18 cellular contexts compared by ENCODE assay signal in the genomic region with DNA sequence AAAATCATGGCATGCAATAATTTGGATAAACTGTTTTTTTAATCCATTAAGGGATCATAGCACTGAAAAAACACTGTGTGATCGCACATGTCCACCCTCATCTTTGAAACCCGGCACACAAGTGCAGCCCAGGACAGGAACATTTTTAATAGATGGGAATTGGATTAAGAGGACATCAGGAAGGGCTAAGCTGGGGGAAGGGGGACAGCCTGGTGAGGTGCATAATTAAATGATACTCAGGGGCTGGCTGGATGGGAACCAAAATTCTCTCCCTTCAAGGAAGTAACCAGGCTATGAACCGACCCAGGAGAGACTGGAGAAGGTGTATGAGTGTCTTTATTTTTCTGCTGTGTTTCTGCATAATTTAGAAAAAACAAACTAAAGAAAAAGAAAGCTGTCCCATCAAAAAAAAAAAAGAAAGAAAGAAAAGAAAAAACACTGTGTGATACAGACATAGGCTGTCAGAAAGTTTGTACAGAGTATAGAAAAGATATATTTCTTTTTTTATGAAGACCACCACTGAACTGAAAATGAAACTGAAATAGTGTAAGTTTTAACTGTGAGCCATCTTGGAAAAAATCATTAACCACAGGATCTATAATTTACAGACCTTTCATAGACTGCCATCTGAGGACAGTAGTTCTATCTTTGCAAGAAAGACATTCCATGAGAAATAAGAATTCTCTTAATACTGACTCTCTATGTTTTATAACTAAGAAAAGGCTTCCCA.
DNase-seq lines count a peak whose midpoint lies in the region; ATAC-seq and TF ChIP-seq lines count a peak whose summit lies in the region.
"Had no signal": no experiment of that assay in that cellular context is flagged by ENCODE, and none has a peak within 500 bp of the region (broad histone marks: within the 10 kb centered on the region; RNA-seq: fewer than 3 reads in every experiment).

No MANE protein-coding gene starts in this region.

- no peak for TF ChIP-seq CTCF in OCI-LY3 (IDR thresholded peaks at IDR 0.05; ENCODE audit: low read depth, low read length)
- TF ChIP-seq CTCF in ovary (IDR thresholded peaks at IDR 0.05) = no peak
- no peak for TF ChIP-seq CTCF in PC-9 (conservative IDR thresholded peaks at IDR 0.05)

- intact Hi-C loops in ovary (cut with DNase I) = no loop called here
- intact Hi-C loops in PC-9 (cut with micrococcal nuclease; ENCODE audit: unreplicated experiment) = no loop called here

- CTCF ChIA-PET in PC-9 (lab: Charles Lee) = no interaction called here

- no peaks in the 10 kb centered on the region for H3K27me3 ChIP-seq in OCI-LY3 (ENCODE audit: low read depth, low read length)
- H3K27me3 ChIP-seq in skeletal muscle tissue (ENCODE audit: control insufficient read depth in 3 of 3, insufficient read depth in 3 of 3, low read length in 3 of 3) = no peaks in the 10 kb centered on the region
- H3K27me3 ChIP-seq in ovary = no peaks in the 10 kb centered on the region
- no peaks in the 10 kb centered on the region for H3K27me3 ChIP-seq in PC-9 (ENCODE audit: insufficient read depth, low read depth)
- H3K27me3 ChIP-seq: MG63, SJCRH30 had no signal

- H3K4me3 ChIP-seq in OCI-LY3 (ENCODE audit: low read length) (no peak overlapping the region), skeletal muscle tissue (ENCODE audit: low read length in 3 of 3) (peak overlapping the region in 1 of 3 donors; percentile 21), ovary (no peak overlapping the region), PC-9 (no peak overlapping the region)
- H3K4me3 ChIP-seq: MG63, SJCRH30 had no signal

- ATAC-seq in activated naive CD8-positive, alpha-beta T cell treated with anti-CD3 and anti-CD28 coated beads, Interleukin-2, amount 10 ng/mL, durations not matched to agents 7 days and 5 days (ENCODE audit: low read depth) = no peak
- ATAC-seq in left lobe of liver = peak; percentile 84
- ATAC-seq in GM19351 (IDR thresholded peaks at IDR 0.05; ENCODE audit: unreplicated experiment) = no peak

- H3K27me3 Mint-ChIP-seq in activated naive CD8-positive, alpha-beta T cell treated with anti-CD3 and anti-CD28 coated beads, Interleukin-2, amount 10 ng/mL, durations not matched to agents 7 days and 5 days = no peaks in the 10 kb centered on the region
- H3K27me3 Mint-ChIP-seq in activated naive CD8-positive, alpha-beta T cell treated with anti-CD3 and anti-CD28 coated beads for 36 hours = peaks cover 7% of the 10 kb centered on the region

- peak overlapping the region; percentile 14 for H3K4me3 Mint-ChIP-seq in activated naive CD8-positive, alpha-beta T cell treated with anti-CD3 and anti-CD28 coated beads, Interleukin-2, amount 10 ng/mL, durations not matched to agents 7 days and 5 days
- no peak overlapping the region for H3K4me3 Mint-ChIP-seq in activated naive CD8-positive, alpha-beta T cell treated with anti-CD3 and anti-CD28 coated beads for 36 hours
- H3K4me3 Mint-ChIP-seq: HFFc6 had no signal

- H3K27ac ChIP-seq in OCI-LY3 (ENCODE audit: low read length) (no peak overlapping the region), skeletal muscle tissue (ENCODE audit: low read depth, low read length) (peak overlapping the region; percentile 5), ovary (no peak overlapping the region), PC-9 (no peak overlapping the region)
- H3K27ac ChIP-seq: C4-2B, SJCRH30 had no signal

- H3K4me1 ChIP-seq in OCI-LY3 (ENCODE audit: low read length) (peaks cover 14% of the 10 kb centered on the region), skeletal muscle tissue (ENCODE audit: control insufficient read depth in 3 of 3, insufficient read depth in 3 of 3, low read length in 3 of 3) (peaks cover 0 to 3% (median 0%) of the 10 kb centered on the region in 3 donors), ovary (ENCODE audit: insufficient read depth) (no peaks in the 10 kb centered on the region), PC-9 (replicated peaks; ENCODE audit: insufficient read depth) (no peaks in the 10 kb centered on the region)
- H3K4me1 ChIP-seq: SJCRH30 had no signal

- H3K27ac Mint-ChIP-seq in activated naive CD8-positive, alpha-beta T cell treated with anti-CD3 and anti-CD28 coated beads, Interleukin-2, amount 10 ng/mL, durations not matched to agents 7 days and 5 days = no peak overlapping the region
- H3K27ac Mint-ChIP-seq in activated naive CD8-positive, alpha-beta T cell treated with anti-CD3 and anti-CD28 coated beads for 36 hours = no peak overlapping the region
- H3K27ac Mint-ChIP-seq: HFFc6 had no signal

- no TSS peak for BruUV-seq in PC-9 (replicated peaks; lab: Mats Ljungman, UMichigan)

- no peaks in the 10 kb centered on the region for H3K79me2 ChIP-seq in OCI-LY3 (ENCODE audit: low read length)
- no peaks in the 10 kb centered on the region for H3K79me2 ChIP-seq in PC-9 (ENCODE audit: low read depth)

- no peaks in the 10 kb centered on the region for H3K9me2 ChIP-seq in PC-9 (ENCODE audit: insufficient read depth)

- no peaks in the 10 kb centered on the region for H3K9me3 ChIP-seq in OCI-LY3 (ENCODE audit: insufficient read depth, low read length)
- no peaks in the 10 kb centered on the region for H3K9me3 ChIP-seq in skeletal muscle tissue (ENCODE audit: control insufficient read depth in 3 of 3, low read length in 3 of 3)
- no peaks in the 10 kb centered on the region for H3K9me3 ChIP-seq in ovary
- H3K9me3 ChIP-seq in PC-9 (ENCODE audit: insufficient read depth, low read depth) = no peaks in the 10 kb centered on the region
- H3K9me3 ChIP-seq: SJCRH30 had no signal

- no peak for DNase-seq in activated naive CD8-positive, alpha-beta T cell treated with anti-CD3 and anti-CD28 coated beads, Interleukin-2, amount 10 ng/mL, durations not matched to agents 7 days and 5 days
- DNase-seq in activated naive CD8-positive, alpha-beta T cell treated with anti-CD3 and anti-CD28 coated beads for 36 hours = no peak
- DNase-seq in left lobe of liver (ENCODE audit: low spot score) (no peak), ovary (no peak), PC-9 (no peak)
- DNase-seq: DMS 273 treated with DMSO at 0.1 percent for 48 hours; HFFc6; MG63; NCI-H1092 treated with DMSO at 0.1 percent for 48 hours; NCI-H1694 treated with DMSO at 0.1 percent for 48 hours; NCI-H345; NCI-H526; NK-92 treated with Interleukin-12 subunit alpha and Interleukin-12 subunit beta, amount 100 ng/mL, for 24 hours; SJCRH30 had no signal

- H3K36me3 ChIP-seq in OCI-LY3 (replicated peaks; ENCODE audit: low read depth, low read length) (no peaks in the 10 kb centered on the region), skeletal muscle tissue (ENCODE audit: control insufficient read depth in 3 of 3, insufficient read depth in 3 of 3, low read length in 3 of 3) (no peaks in the 10 kb centered on the region), ovary (no peaks in the 10 kb centered on the region), PC-9 (ENCODE audit: low read depth) (no peaks in the 10 kb centered on the region)
- H3K36me3 ChIP-seq: MG63, SJCRH30 had no signal

- TF ChIP-seq POLR2A in ovary (IDR thresholded peaks at IDR 0.05) = no peak

- peaks cover 2% of the 10 kb centered on the region for H3K36me3 Mint-ChIP-seq in activated naive CD8-positive, alpha-beta T cell treated with anti-CD3 and anti-CD28 coated beads, Interleukin-2, amount 10 ng/mL, durations not matched to agents 7 days and 5 days
- peaks cover 7% of the 10 kb centered on the region for H3K36me3 Mint-ChIP-seq in activated naive CD8-positive, alpha-beta T cell treated with anti-CD3 and anti-CD28 coated beads for 36 hours

- POLR2A ChIA-PET in activated naive CD8-positive, alpha-beta T cell treated with anti-CD3 and anti-CD28 coated beads, Interleukin-2, amount 10 ng/mL, durations not matched to agents 7 days and 5 days (lab: Charles Lee) = no interaction called here
- POLR2A ChIA-PET in PC-9 (lab: Charles Lee; ENCODE audit: unreplicated experiment) = no interaction called here

- H3F3A ChIP-seq in PC-9 (ENCODE audit: insufficient read depth, low read depth) = no peaks in the 10 kb centered on the region

- H3K4me1 Mint-ChIP-seq in activated naive CD8-positive, alpha-beta T cell treated with anti-CD3 and anti-CD28 coated beads, Interleukin-2, amount 10 ng/mL, durations not matched to agents 7 days and 5 days = peaks cover 14% of the 10 kb centered on the region
- H3K4me1 Mint-ChIP-seq in activated naive CD8-positive, alpha-beta T cell treated with anti-CD3 and anti-CD28 coated beads for 36 hours = peaks cover 20% of the 10 kb centered on the region

- H4K20me1 ChIP-seq in OCI-LY3 (ENCODE audit: insufficient read depth, low read length) = no peaks in the 10 kb centered on the region
- H4K20me1 ChIP-seq in PC-9 (ENCODE audit: insufficient read depth) = no peaks in the 10 kb centered on the region

- no peak for TF ChIP-seq EP300 in ovary (IDR thresholded peaks at IDR 0.05)

- H2AFZ ChIP-seq in OCI-LY3 (ENCODE audit: low read depth, low read length) (no peak overlapping the region), PC-9 (no peak overlapping the region)

- H3K4me2 ChIP-seq in OCI-LY3 (ENCODE audit: low read length) (0 out of 2 replicates have a peak overlapping the region, but pooled peaks have one; percentile 18), PC-9 (no peak overlapping the region)

- peaks cover 10% of the 10 kb centered on the region for H3K9me3 Mint-ChIP-seq in activated naive CD8-positive, alpha-beta T cell treated with anti-CD3 and anti-CD28 coated beads, Interleukin-2, amount 10 ng/mL, durations not matched to agents 7 days and 5 days
- peaks cover 12% of the 10 kb centered on the region for H3K9me3 Mint-ChIP-seq in activated naive CD8-positive, alpha-beta T cell treated with anti-CD3 and anti-CD28 coated beads for 36 hours

- 88 to 92% (median 89%) methylated on average over 3 of the region's 3 CpGs for WGBS in ovary, 3 donors

- no peak overlapping the region for H3K9ac ChIP-seq in OCI-LY3 (ENCODE audit: low read length)
- no peak overlapping the region for H3K9ac ChIP-seq in skeletal muscle tissue (ENCODE audit: low read depth in 1 of 3, low read length in 3 of 3)
